ENCODE assay signal across 26 cellular contexts in the genomic region with DNA sequence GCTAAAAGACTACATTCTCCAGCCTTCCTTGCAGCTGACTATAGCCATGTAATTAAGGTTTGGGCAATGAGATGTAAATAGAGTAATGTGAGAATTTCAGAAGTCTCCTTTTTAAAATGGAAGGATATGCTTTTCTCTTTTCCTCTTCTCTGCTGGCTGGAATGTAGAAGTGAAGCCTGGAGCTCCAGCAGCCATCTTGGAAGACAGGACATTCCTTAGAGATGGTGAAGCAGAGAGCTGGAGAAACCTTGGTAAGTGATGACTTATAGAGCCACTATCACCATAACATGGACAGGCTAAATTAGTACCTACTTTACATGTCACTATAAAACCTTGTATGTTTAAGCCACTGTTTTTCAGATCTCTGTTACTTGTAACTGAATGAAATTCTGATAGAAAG. TPM values are rescaled to one million over a fixed set of nuclear protein-coding genes. Genes with fewer than 3 reads are reported as not detected.
"Had no signal": no experiment of that assay in that cellular context is flagged by ENCODE, and none has a peak within 500 bp of the region (broad histone marks: within the 10 kb centered on the region; RNA-seq: fewer than 3 reads in every experiment).

No MANE protein-coding gene starts in this region.

- H3K9me3 Mint-ChIP-seq: activated B cell treated with CpG ODN at 0.5 μM for 24 hours; activated CD4-positive, alpha-beta memory T cell treated with anti-CD3 and anti-CD28 coated beads for 36 hours; activated CD4-positive, alpha-beta T cell treated with anti-CD3 and anti-CD28 coated beads, Interleukin-2, amount 10 ng/mL, durations not matched to agents 24 days and 14 days; activated naive CD4-positive, alpha-beta T cell treated with anti-CD3 and anti-CD28 coated beads, Interleukin-2, amount 50 U/mL, for 72 hours; activated naive CD8-positive, alpha-beta T cell treated with anti-CD3 and anti-CD28 coated beads, Interleukin-2, amount 50 U/mL, for 24 hours; activated T-cell treated with anti-CD3 and anti-CD28 coated beads, Interleukin-2, amount 50 U/mL, for 4 hours; central memory CD8-positive, alpha-beta T cell had no signal

- ATAC-seq: activated naive CD4-positive, alpha-beta T cell treated with anti-CD3 and anti-CD28 coated beads, Interleukin-2, amount 50 U/mL, for 72 hours; activated naive CD8-positive, alpha-beta T cell treated with anti-CD3 and anti-CD28 coated beads, Interleukin-2, amount 50 U/mL, for 24 hours; activated T-cell treated with anti-CD3 and anti-CD28 coated beads, Interleukin-2, amount 50 U/mL, for 4 hours; body of pancreas; T-helper 17 cell had no signal

- H3K4me3 Mint-ChIP-seq: activated B cell treated with CpG ODN at 0.5 μM for 24 hours; activated CD4-positive, alpha-beta memory T cell treated with anti-CD3 and anti-CD28 coated beads for 36 hours; activated CD4-positive, alpha-beta T cell treated with anti-CD3 and anti-CD28 coated beads, Interleukin-2, amount 10 ng/mL, durations not matched to agents 24 days and 14 days; activated naive CD8-positive, alpha-beta T cell treated with anti-CD3 and anti-CD28 coated beads, Interleukin-2, amount 50 U/mL, for 24 hours; activated T-cell treated with anti-CD3 and anti-CD28 coated beads, Interleukin-2, amount 50 U/mL, for 4 hours; central memory CD8-positive, alpha-beta T cell; T-helper 17 cell had no signal

- H3K4me1 Mint-ChIP-seq: activated B cell treated with CpG ODN at 0.5 μM for 24 hours; activated CD4-positive, alpha-beta T cell treated with anti-CD3 and anti-CD28 coated beads, Interleukin-2, amount 10 ng/mL, durations not matched to agents 24 days and 14 days; activated naive CD8-positive, alpha-beta T cell treated with anti-CD3 and anti-CD28 coated beads, Interleukin-2, amount 50 U/mL, for 24 hours had no signal

- H3K4me3 ChIP-seq: ascending aorta, body of pancreas, PC-9 had no signal

- H3K27ac Mint-ChIP-seq: activated B cell treated with CpG ODN at 0.5 μM for 24 hours; activated CD4-positive, alpha-beta memory T cell treated with anti-CD3 and anti-CD28 coated beads for 36 hours; activated CD4-positive, alpha-beta T cell treated with anti-CD3 and anti-CD28 coated beads, Interleukin-2, amount 10 ng/mL, durations not matched to agents 24 days and 14 days; activated naive CD4-positive, alpha-beta T cell treated with anti-CD3 and anti-CD28 coated beads, Interleukin-2, amount 50 U/mL, for 72 hours; activated naive CD8-positive, alpha-beta T cell treated with anti-CD3 and anti-CD28 coated beads, Interleukin-2, amount 50 U/mL, for 24 hours; T-helper 17 cell had no signal

- DNase-seq: activated B cell treated with CpG ODN at 0.5 μM for 24 hours; activated CD4-positive, alpha-beta memory T cell treated with anti-CD3 and anti-CD28 coated beads for 36 hours; activated CD4-positive, alpha-beta T cell treated with anti-CD3 and anti-CD28 coated beads for 1 hour; activated CD4-positive, alpha-beta T cell treated with anti-CD3 and anti-CD28 coated beads, Interleukin-2, amount 10 ng/mL, durations not matched to agents 24 days and 14 days; activated CD8-positive, alpha-beta memory T cell treated with anti-CD3 and anti-CD28 coated beads for 24 hours; activated effector memory CD4-positive, alpha-beta T cell treated with anti-CD3 and anti-CD28 coated beads, Interleukin-2, amount 50 U/mL, for 16 hours; activated naive CD4-positive, alpha-beta T cell treated with Interleukin-2 at 50 U/mL for 16 hours; activated naive CD8-positive, alpha-beta T cell treated with anti-CD3 and anti-CD28 coated beads, Interleukin-2, amount 50 U/mL, for 24 hours; activated T-cell treated with anti-CD3 and anti-CD28 coated beads, Interleukin-2, amount 50 U/mL, for 4 hours; amniotic stem cell; body of pancreas; MV-4-11; NCI-H1092 treated with DMSO at 0.1 percent for 48 hours; NCI-H1436; NCI-H1694 treated with DMSO at 0.1 percent for 48 hours; NCI-H2029 treated with DMSO at 0.1 percent for 48 hours; NCI-H345; NCI-H510A; NCI-H69; PC-9; SIG-M5; T-helper 17 cell; T-helper 9 cell had no signal

- H3K27me3 Mint-ChIP-seq: activated B cell treated with CpG ODN at 0.5 μM for 24 hours; activated CD4-positive, alpha-beta memory T cell treated with anti-CD3 and anti-CD28 coated beads for 36 hours; activated CD4-positive, alpha-beta T cell treated with anti-CD3 and anti-CD28 coated beads, Interleukin-2, amount 10 ng/mL, durations not matched to agents 24 days and 14 days; activated naive CD8-positive, alpha-beta T cell treated with anti-CD3 and anti-CD28 coated beads, Interleukin-2, amount 50 U/mL, for 24 hours; central memory CD8-positive, alpha-beta T cell; T-helper 17 cell had no signal

RNA-seq across cellular contexts. Expression of a gene that starts 48.0 kb away (rescaled TPM):
- total RNA-seq: activated B cell treated with CpG ODN at 0.5 μM for 24 hours, ascending aorta, PC-9, T-helper 17 cell had no signal
